In genomic region chr20:43514062-43514971, GRCh38 we compare ENCODE assay signal across 1 cellular context.
TF ChIP-seq lines count a peak whose summit lies in the region.

No MANE protein-coding gene starts in this region.

TF ChIP-seq in HepG2, 621 proteins besides CTCF, POLR2A, EP300 and RAD21 (continued from another document):
- no peak for TF ChIP-seq BCLAF1 (IDR thresholded peaks at IDR 0.05)
- TF ChIP-seq HDAC1 (CRISPR knock-in tag; IDR thresholded peaks at IDR 0.05), result peak; percentile 63
- no peak for TF ChIP-seq CCAR2 (optimal IDR thresholded peaks at IDR 0.05; ENCODE audit: low read depth, low read length)
- no peak for TF ChIP-seq ZNF615 (CRISPR knock-in tag; IDR thresholded peaks at IDR 0.05; ENCODE audit: borderline replicate concordance)
- TF ChIP-seq GLI4 (CRISPR knock-in tag; IDR thresholded peaks at IDR 0.05; ENCODE audit: borderline replicate concordance), result no peak
- TF ChIP-seq IKZF5 (CRISPR knock-in tag; IDR thresholded peaks at IDR 0.05), result no peak
- TF ChIP-seq TFDP1 (CRISPR knock-in tag; IDR thresholded peaks at IDR 0.05; ENCODE audit: borderline replicate concordance), result peak; percentile 30; the same call in 1 of the 2 replicates
- no peak for TF ChIP-seq TCF7 (IDR thresholded peaks at IDR 0.05; ENCODE audit: low read depth)
- TF ChIP-seq CHD2 (IDR thresholded peaks at IDR 0.05; ENCODE audit: low read depth, low read length), result no peak
- 0 out of 2 replicates have a peak, but pooled peaks have one; percentile 27 for TF ChIP-seq ZNF335 (CRISPR knock-in tag; IDR thresholded peaks at IDR 0.05)
- peak; percentile 49 for TF ChIP-seq TAF1 (CRISPR knock-in tag; IDR thresholded peaks at IDR 0.05)
- TF ChIP-seq MAX (IDR thresholded peaks at IDR 0.05), result peak; percentile 90
- peak; percentile 58 for TF ChIP-seq HBP1 (CRISPR knock-in tag; IDR thresholded peaks at IDR 0.05; ENCODE audit: low read depth)
- no peak for TF ChIP-seq GTF2F1 (IDR thresholded peaks at IDR 0.05; ENCODE audit: low read length)
